In genomic region chr6:27078734-27079357, GRCh38 we compare ENCODE assay signal across 8 cellular contexts.
DNase-seq lines count a peak whose midpoint lies in the region; ATAC-seq lines count a peak whose summit lies in the region.

No MANE protein-coding gene starts in this region.

- peaks cover 7% of the 10 kb centered on the region for H3K4me1 Mint-ChIP-seq in central memory CD8-positive, alpha-beta T cell

- H3K27me3 Mint-ChIP-seq in central memory CD8-positive, alpha-beta T cell, result peaks cover 75% of the 10 kb centered on the region

- no peaks in the 10 kb centered on the region for H3K9me3 Mint-ChIP-seq in central memory CD8-positive, alpha-beta T cell

- DNase-seq in activated naive CD4-positive, alpha-beta T cell treated with Interleukin-2 at 50 U/mL for 16 hours, result peak; percentile 30
- DNase-seq in activated naive CD4-positive, alpha-beta T cell (lab: John Stamatoyannopoulos, UW), result no peak
- peak; percentile 47 to 80 for DNase-seq in NCI-H1930 (lab: John Stamatoyannopoulos, UW)
- DNase-seq in T1000 (lab: John Stamatoyannopoulos, UW), result peak; percentile 14
- peak in 1 of 2 donors; percentile 26 for DNase-seq in central memory CD8-positive, alpha-beta T cell (ENCODE audit: low spot score in 2 of 2)
- DNase-seq in kidney glomerular epithelial cell (lab: John Stamatoyannopoulos, UW), result peak; percentile 70
- peak; percentile 23 to 24 for DNase-seq in stimulated activated CD4-positive, alpha-beta T cell treated with anti-CD3 and anti-CD28 coated beads, Interleukin-4, amount 100 ng/mL, for 4 hours

- ATAC-seq in HG02678 (IDR thresholded peaks at IDR 0.05; ENCODE audit: unreplicated experiment), result peak; percentile 92
- ATAC-seq in central memory CD8-positive, alpha-beta T cell (replicated peaks; ENCODE audit: extremely low read depth, poor library complexity, severe bottlenecking), result no peak

- peak overlapping the region; percentile 6 for H3K4me3 Mint-ChIP-seq in central memory CD8-positive, alpha-beta T cell

- no peaks in the 10 kb centered on the region for H3K36me3 Mint-ChIP-seq in central memory CD8-positive, alpha-beta T cell (ENCODE audit: insufficient read depth)

- H3K27ac Mint-ChIP-seq in central memory CD8-positive, alpha-beta T cell (ENCODE audit: low read depth), result no peak overlapping the region

Comparison
In these comparisons a context has a peak if more than half of its experiments do, and no peak if none do; other contexts are left out.
1. DNase-seq: peak in activated naive CD4-positive, alpha-beta T cell treated with Interleukin-2 at 50 U/mL for 16 hours (single experiment), NCI-H1930 (2 of 2), T1000 (single experiment), kidney glomerular epithelial cell (single experiment) and stimulated activated CD4-positive, alpha-beta T cell treated with anti-CD3 and anti-CD28 coated beads, Interleukin-4, amount 100 ng/mL, for 4 hours (2 of 2); none in activated naive CD4-positive, alpha-beta T cell (0 of 4).